In the genomic region with DNA sequence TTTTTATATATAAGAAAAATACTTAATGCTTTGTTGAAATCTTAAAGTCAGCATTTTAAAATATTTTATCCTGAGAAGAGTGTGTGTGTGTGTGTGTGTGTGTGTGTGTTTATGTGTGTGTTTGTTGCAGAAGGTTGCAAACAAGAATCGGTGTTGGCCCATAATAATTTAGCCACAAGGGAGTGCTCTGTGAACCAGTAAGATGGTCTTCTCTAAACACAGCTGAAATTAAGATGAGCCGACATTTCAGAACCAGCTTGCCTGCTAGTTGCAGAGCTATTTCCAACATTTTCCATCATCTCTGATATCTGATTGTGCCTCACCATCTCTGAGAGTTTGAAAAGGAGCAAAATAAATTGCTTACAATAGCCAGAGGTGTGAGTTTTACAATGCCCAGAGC, we compare ENCODE assay signal across 9 cellular contexts.
DNase-seq lines count a peak whose midpoint lies in the region; TF ChIP-seq lines count a peak whose summit lies in the region.
"Had no signal": no experiment of that assay in that cellular context is flagged by ENCODE, and none has a peak within 500 bp of the region (broad histone marks: within the 10 kb centered on the region; RNA-seq: fewer than 3 reads in every experiment).

No MANE protein-coding gene starts in this region.

- peaks cover 58% of the 10 kb centered on the region for H3K4me1 Mint-ChIP-seq in activated CD4-positive, alpha-beta T cell treated with anti-CD3 and anti-CD28 coated beads, Interleukin-2, amount 10 ng/mL, durations not matched to agents 7 days and 5 days

- no peak overlapping the region for H3K4me3 ChIP-seq in MM.1S (ENCODE audit: low read length)
- no peak overlapping the region for H3K4me3 ChIP-seq in smooth muscle cell

- H3K9me2 ChIP-seq in MM.1S (replicated peaks; ENCODE audit: insufficient read depth, low read length): no peaks in the 10 kb centered on the region

- POLR2A ChIA-PET in activated CD4-positive, alpha-beta T cell treated with anti-CD3 and anti-CD28 coated beads, Interleukin-2, amount 10 ng/mL, durations not matched to agents 7 days and 5 days (lab: Charles Lee): interaction anchor here (0.6 kb wide), 1 partner anchor 1217 kb away, joined by 3 read pairs; no protein-coding TSS in a partner anchor

- H3K36me3 ChIP-seq in MM.1S (replicated peaks; ENCODE audit: insufficient read depth, low read length) (no peaks in the 10 kb centered on the region; the same call in 1 of the 2 replicates), smooth muscle cell (ENCODE audit: low read depth) (peaks cover 6% of the 10 kb centered on the region)

- H3K27ac ChIP-seq in MM.1S (ENCODE audit: low read length): peak overlapping the region; percentile 81
- peak overlapping the region; percentile 4 for H3K27ac ChIP-seq in cingulate gyrus (ENCODE audit: low read depth, low read length)
- peak overlapping the region; percentile 90 for H3K27ac ChIP-seq in smooth muscle cell (ENCODE audit: low read depth)

- no peak for TF ChIP-seq CTCF in MM.1S (IDR thresholded peaks at IDR 0.05; ENCODE audit: low read length)
- TF ChIP-seq CTCF in smooth muscle cell (IDR thresholded peaks at IDR 0.05; ENCODE audit: borderline replicate concordance, insufficient read depth, poor library complexity, severe bottlenecking): no peak

- WGBS in smooth muscle cell (ENCODE audit: low lambda C conversion rate): 71% methylated on average over 2 of the region's 2 CpGs

- H3K27me3 ChIP-seq in MM.1S (replicated peaks; ENCODE audit: insufficient read depth, low read length) (no peaks in the 10 kb centered on the region), smooth muscle cell (ENCODE audit: low read depth) (no peaks in the 10 kb centered on the region)

- CTCF ChIA-PET in activated CD4-positive, alpha-beta T cell treated with anti-CD3 and anti-CD28 coated beads, Interleukin-2, amount 10 ng/mL, durations not matched to agents 7 days and 5 days (lab: Charles Lee): interaction anchor here (1.1 to 2.2 kb wide), 8 partner anchors 10 to 71 kb away, joined by 3 to 7 read pairs (median 4); no protein-coding TSS in a partner anchor

- peaks cover 26% of the 10 kb centered on the region for H3F3A ChIP-seq in MM.1S (ENCODE audit: insufficient read depth, low read length)
- peaks cover 20% of the 10 kb centered on the region for H3F3A ChIP-seq in smooth muscle cell (ENCODE audit: low read depth)

- no peak overlapping the region for H3K4me3 Mint-ChIP-seq in activated CD4-positive, alpha-beta T cell treated with anti-CD3 and anti-CD28 coated beads, Interleukin-2, amount 10 ng/mL, durations not matched to agents 7 days and 5 days

- peak overlapping the region; percentile 21 for H3K27ac Mint-ChIP-seq in activated CD4-positive, alpha-beta T cell treated with anti-CD3 and anti-CD28 coated beads, Interleukin-2, amount 10 ng/mL, durations not matched to agents 7 days and 5 days

- H3K79me2 ChIP-seq in MM.1S (ENCODE audit: low read length) (0 out of 2 replicates have a peak, but pooled peaks cover 6% of the 10 kb centered on the region), smooth muscle cell (ENCODE audit: low read depth) (no peaks in the 10 kb centered on the region)

- no peak for DNase-seq in activated CD4-positive, alpha-beta T cell treated with anti-CD3 and anti-CD28 coated beads, Interleukin-2, amount 10 ng/mL, durations not matched to agents 7 days and 5 days
- no peak for DNase-seq in activated CD4-positive, alpha-beta T cell treated with anti-CD3 and anti-CD28 coated beads, Interleukin-2, amount 50 U/mL, for 1 hour
- DNase-seq in MM.1S (no peak), smooth muscle cell (lab: John Stamatoyannopoulos, UW; ENCODE audit: unreplicated experiment) (no peak), NCI-H2196 treated with DMSO at 0.1 percent for 48 hours (lab: John Stamatoyannopoulos, UW; ENCODE audit: unreplicated experiment) (no peak), retina (no peak), NCI-H774 (lab: John Stamatoyannopoulos, UW) (no peak)
- DNase-seq: NCI-H524 treated with DMSO at 0.1 percent for 48 hours had no signal

- no peaks in the 10 kb centered on the region for H3K27me3 Mint-ChIP-seq in activated CD4-positive, alpha-beta T cell treated with anti-CD3 and anti-CD28 coated beads, Interleukin-2, amount 10 ng/mL, durations not matched to agents 7 days and 5 days

- H2AFZ ChIP-seq in MM.1S (ENCODE audit: low read length): no peak overlapping the region
- no peak overlapping the region for H2AFZ ChIP-seq in smooth muscle cell (ENCODE audit: low read depth)

- H3K4me1 ChIP-seq in MM.1S (ENCODE audit: low read length) (peaks cover 69% of the 10 kb centered on the region), smooth muscle cell (ENCODE audit: low read depth) (peaks cover 17% of the 10 kb centered on the region)

- H3K4me2 ChIP-seq in MM.1S (ENCODE audit: low read depth, low read length): peak overlapping the region; percentile 56
- H3K4me2 ChIP-seq in smooth muscle cell: peak overlapping the region; percentile 48

- H3K9ac ChIP-seq in MM.1S (ENCODE audit: low read length) (peak overlapping the region; percentile 39; the same call in 1 of the 2 replicates), smooth muscle cell (ENCODE audit: low read depth) (no peak overlapping the region)

- H3K9me3 Mint-ChIP-seq in activated CD4-positive, alpha-beta T cell treated with anti-CD3 and anti-CD28 coated beads, Interleukin-2, amount 10 ng/mL, durations not matched to agents 7 days and 5 days: peaks cover 3% of the 10 kb centered on the region

- H4K20me1 ChIP-seq in MM.1S (ENCODE audit: insufficient read depth, low read length): no peaks in the 10 kb centered on the region
- H4K20me1 ChIP-seq in smooth muscle cell (ENCODE audit: low read depth): no peaks in the 10 kb centered on the region

- H3K9me3 ChIP-seq in MM.1S (replicated peaks; ENCODE audit: insufficient read depth, low read length): no peaks in the 10 kb centered on the region
- no peaks in the 10 kb centered on the region for H3K9me3 ChIP-seq in smooth muscle cell (replicated peaks; ENCODE audit: low read depth)

- H3K36me3 Mint-ChIP-seq in activated CD4-positive, alpha-beta T cell treated with anti-CD3 and anti-CD28 coated beads, Interleukin-2, amount 10 ng/mL, durations not matched to agents 7 days and 5 days (ENCODE audit: low read depth): peaks cover 47% of the 10 kb centered on the region

Comparison
In these comparisons a context has a peak if more than half of its experiments do, and no peak if none do; other contexts are left out.
1. H3K27ac ChIP-seq: peak in every context shown above with its lines; median percentile 90 in smooth muscle cell; 81 in MM.1S; 4 in cingulate gyrus.